ENCODE assay signal across 25 cellular contexts in the genomic region with DNA sequence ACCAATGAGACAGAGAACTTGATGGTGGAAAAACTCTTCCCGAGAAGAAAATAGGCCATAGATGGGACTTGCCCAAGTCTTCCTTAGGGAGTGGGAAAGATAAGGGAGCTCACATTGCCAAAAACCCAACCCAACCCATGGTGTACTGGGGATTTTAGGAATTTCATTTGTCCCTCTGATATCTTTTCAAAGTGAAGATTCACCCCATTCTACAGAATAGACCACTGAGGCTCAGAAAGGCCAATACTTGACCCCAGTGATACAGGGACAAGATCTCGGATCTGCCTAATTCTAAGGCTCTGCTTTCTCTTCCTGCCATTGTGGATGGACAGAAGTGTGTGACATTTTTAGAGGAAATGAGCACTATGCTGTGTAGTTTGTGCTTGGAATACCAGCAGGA.
"Had no signal": no experiment of that assay in that cellular context is flagged by ENCODE, and none has a peak within 500 bp of the region (broad histone marks: within the 10 kb centered on the region; RNA-seq: fewer than 3 reads in every experiment).

No MANE protein-coding gene starts in this region.

- H3K27ac ChIP-seq: epithelial cell of prostate, esophagus squamous epithelium, gastrocnemius medialis, heart right ventricle, left lung, lower lobe of right lung had no signal

- FAIRE-seq: endometrium, islet of Langerhans, keratinocyte had no signal

- H3K9me3 ChIP-seq: esophagus squamous epithelium, gastrocnemius medialis, heart right ventricle, left lung, lower lobe of right lung, mucosa of descending colon had no signal

- H3K36me3 ChIP-seq: esophagus squamous epithelium, gastrocnemius medialis, heart right ventricle, left lung, lower lobe of right lung had no signal

- H3K4me3 ChIP-seq: esophagus squamous epithelium, gastrocnemius medialis, heart right ventricle, left lung, lower lobe of right lung, mucosa of descending colon had no signal

- DNase-seq: cortex of kidney; effector CD8-positive, alpha-beta T cell; effector memory CD8-positive, alpha-beta T cell; endodermal cell; erythroblast; esophagus squamous epithelium; foreskin fibroblast; foreskin melanocyte; gastrocnemius medialis; glutamatergic neuron; head of caudate nucleus; heart right ventricle; hippocampal formation; left cardiac atrium; left lung; left ventricle myocardium superior; lower lobe of right lung; mesenchymal stem cell; mucosa of descending colon; naive B cell; naive thymus-derived CD8-positive, alpha-beta T cell had no signal

- H3K4me1 ChIP-seq: esophagus squamous epithelium, gastrocnemius medialis, left lung, lower lobe of right lung had no signal

- ATAC-seq: effector memory CD8-positive, alpha-beta T cell; gastrocnemius medialis; heart right ventricle; left ventricle myocardium superior; mucosa of descending colon; naive thymus-derived CD8-positive, alpha-beta T cell had no signal

- H3K27me3 ChIP-seq: esophagus squamous epithelium, gastrocnemius medialis had no signal
